9 cellular contexts compared by ENCODE assay signal in genomic region chr13:109973279-109973678, GRCh38.
"Had no signal": no experiment of that assay in that cellular context is flagged by ENCODE, and none has a peak within 500 bp of the region (broad histone marks: within the 10 kb centered on the region; RNA-seq: fewer than 3 reads in every experiment).

No MANE protein-coding gene starts in this region.

- H2AFZ ChIP-seq: GM23338 had no signal

- H3K4me1 Mint-ChIP-seq: GM23338 had no signal

- H3K4me3 ChIP-seq: GM23338, HAP-1, K562 had no signal

- H3K4me2 ChIP-seq: GM23338 had no signal

- DNase-seq: H7, HFFc6, IMR-90, KG1 had no signal

- H3K27ac Mint-ChIP-seq: GM23338, HFFc6 had no signal

- H3K4me3 Mint-ChIP-seq: GM23338, HFFc6 had no signal

- H3K4me1 ChIP-seq: HAP-1 had no signal

- FAIRE-seq: HTR-8/SVneo, K562 had no signal

- ATAC-seq: GM23338, HCT116, K562 had no signal

- H3K36me3 ChIP-seq: HAP-1 had no signal

- H3K9me3 ChIP-seq: HAP-1 had no signal
